ENCODE assay signal across 10 cellular contexts in the genomic region with DNA sequence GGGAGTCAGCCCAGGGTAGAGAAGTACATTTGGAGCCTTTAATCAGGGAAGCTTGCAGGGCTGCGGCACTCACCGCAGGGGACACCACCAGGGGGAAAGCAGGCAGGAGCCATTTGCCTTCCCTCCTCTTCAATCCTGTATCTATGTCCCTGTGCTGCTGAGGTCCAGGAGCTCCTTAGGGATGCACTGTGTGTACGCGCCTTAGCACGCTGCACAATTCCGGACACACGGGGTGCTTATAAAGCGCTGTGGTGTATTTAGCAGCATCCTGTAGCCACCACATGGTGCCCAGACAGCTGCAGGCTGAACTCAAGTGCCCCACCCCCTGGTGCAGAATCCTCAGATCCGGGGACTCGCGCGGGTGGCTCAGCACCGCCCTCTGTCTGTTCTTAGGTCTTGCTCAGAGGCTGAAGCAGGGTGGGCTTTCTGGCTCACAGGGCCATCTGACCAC.
A peak's percentile ranks its signal among the peaks of the same experiment; 100 is the strongest.
DNase-seq lines count a peak whose midpoint lies in the region; ATAC-seq and TF ChIP-seq lines count a peak whose summit lies in the region.
"Had no signal": no experiment of that assay in that cellular context is flagged by ENCODE, and none has a peak within 500 bp of the region (broad histone marks: within the 10 kb centered on the region; RNA-seq: fewer than 3 reads in every experiment).

No MANE protein-coding gene starts in this region.

- DNase-seq in GM06990 (ENCODE audit: extremely low read depth, insufficient read length) (peak; percentile 6), NCI-H69 (lab: John Stamatoyannopoulos, UW) (peak; percentile 97), endothelial cell (ENCODE audit: low spot score) (peak; percentile 16), nucleus accumbens (lab: John Stamatoyannopoulos, UW) (peak in 32 of 56 donors; percentile 6 to 67 (median 17)), HPDE6-E6E7 (ENCODE audit: extremely low spot score) (no peak), SKM-1 treated with dmso at 0.1 percent for 144 hours (lab: John Stamatoyannopoulos, UW; ENCODE audit: unreplicated experiment) (no peak)
- DNase-seq in NK-92 treated with Interleukin-12 subunit alpha and Interleukin-12 subunit beta, amount 100 ng/mL, for 24 hours (lab: John Stamatoyannopoulos, UW): no peak
- DNase-seq: NCI-H187 treated with DMSO at 0.1 percent for 48 hours had no signal

- no peak overlapping the region for H3K4me3 Mint-ChIP-seq in endothelial cell (ENCODE audit: unreplicated experiment)

- no peaks in the 10 kb centered on the region for H3K27me3 ChIP-seq in GM06990 (replicated peaks; ENCODE audit: control insufficient read depth, insufficient read depth, low read length)
- H3K27me3 ChIP-seq: upper lobe of left lung had no signal

- H3K27me3 Mint-ChIP-seq in endothelial cell (ENCODE audit: unreplicated experiment): peaks cover 3% of the 10 kb centered on the region

- TF ChIP-seq CTCF in GM06990 (IDR thresholded peaks at IDR 0.05; ENCODE audit: insufficient read depth, low read length, poor library complexity, severe bottlenecking): no peak
- no peak for TF ChIP-seq CTCF in endothelial cell (IDR thresholded peaks at IDR 0.05; ENCODE audit: unreplicated experiment)

- no peaks in the 10 kb centered on the region for H3K9me3 Mint-ChIP-seq in endothelial cell (ENCODE audit: unreplicated experiment)

- ATAC-seq in GM19023 (IDR thresholded peaks at IDR 0.05; ENCODE audit: unreplicated experiment): no peak

- H3K27ac Mint-ChIP-seq in endothelial cell (ENCODE audit: unreplicated experiment): no peak overlapping the region

- H3K36me3 Mint-ChIP-seq in endothelial cell (ENCODE audit: low read depth, unreplicated experiment): no peaks in the 10 kb centered on the region

- H3K4me1 Mint-ChIP-seq in endothelial cell (ENCODE audit: unreplicated experiment): peaks cover 15% of the 10 kb centered on the region

- no peaks in the 10 kb centered on the region for H3K36me3 ChIP-seq in GM06990 (ENCODE audit: control insufficient read depth, insufficient read depth, low read length)
- H3K36me3 ChIP-seq: upper lobe of left lung had no signal

- H3K4me3 ChIP-seq in GM06990 (replicated peaks; ENCODE audit: low read depth, low read length): no peak overlapping the region
- H3K4me3 ChIP-seq: upper lobe of left lung had no signal

Comparison
In these comparisons a context has a peak if more than half of its experiments do, and no peak if none do; other contexts are left out.
1. DNase-seq: peak in GM06990 (single experiment), NCI-H69 (single experiment), endothelial cell (single experiment) and nucleus accumbens (32 of 56); none in NK-92 treated with Interleukin-12 subunit alpha and Interleukin-12 subunit beta, amount 100 ng/mL, for 24 hours (single experiment), HPDE6-E6E7 (single experiment) and SKM-1 treated with dmso at 0.1 percent for 144 hours (single experiment).